In the genomic region with DNA sequence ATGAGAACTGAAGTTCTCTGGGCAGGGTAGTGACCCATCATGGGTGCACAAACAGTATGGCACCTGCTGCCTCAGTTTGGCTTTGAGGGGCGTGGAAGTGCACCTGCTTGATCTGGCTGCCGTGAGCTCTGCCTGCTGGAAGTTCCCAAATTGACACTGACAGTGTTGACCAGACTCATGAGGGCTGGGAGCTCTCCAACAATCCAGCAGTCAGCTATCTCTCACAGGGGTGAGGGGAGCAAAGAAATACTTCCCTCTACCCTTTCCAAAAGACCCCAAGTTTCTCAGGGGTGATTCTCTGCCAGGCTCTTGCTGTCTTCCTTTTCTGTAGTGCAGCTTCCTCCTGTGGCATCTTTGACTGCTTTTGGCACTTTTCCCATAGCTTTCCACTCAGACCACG, we compare ENCODE assay signal across 36 cellular contexts.
"Had no signal": no experiment of that assay in that cellular context is flagged by ENCODE, and none has a peak within 500 bp of the region (broad histone marks: within the 10 kb centered on the region; RNA-seq: fewer than 3 reads in every experiment).

No MANE protein-coding gene starts in this region.

- H3K4me3 ChIP-seq: MG63 had no signal

- H3K36me3 ChIP-seq: MG63 had no signal

- H3K27me3 ChIP-seq: MG63 had no signal

- DNase-seq: Karpas-422, Kasumi-1, MG63, MM.1S, MV-4-11, NCI-H1048, NCI-H1092, NCI-H1092 treated with DMSO at 0.1 percent for 48 hours, NCI-H1105, NCI-H1105 treated with DMSO at 0.1 percent for 48 hours, NCI-H1417, NCI-H1417 treated with DMSO at 0.1 percent for 48 hours, NCI-H1436, NCI-H1436 treated with DMSO at 0.1 percent for 48 hours, NCI-H146, NCI-H1694, NCI-H1694 treated with DMSO at 0.1 percent for 48 hours, NCI-H187, NCI-H187 treated with DMSO at 0.1 percent for 48 hours, NCI-H1930, NCI-H2029, NCI-H2029 treated with DMSO at 0.1 percent for 48 hours, NCI-H2081, NCI-H2081 treated with DMSO at 0.1 percent for 48 hours, NCI-H2107, NCI-H2171, NCI-H2171 treated with DMSO at 0.1 percent for 48 hours, NCI-H2227 treated with DMSO at 0.1 percent for 48 hours, NCI-H226, NCI-H345, NCI-H446, NCI-H446 treated with DMSO at 0.1 percent for 48 hours, NCI-H510A, NCI-H510A treated with DMSO at 0.1 percent for 48 hours, NCI-H524, NCI-H524 treated with DMSO at 0.1 percent for 48 hours had no signal
